ENCODE assay signal across 10 cellular contexts in the genomic region with DNA sequence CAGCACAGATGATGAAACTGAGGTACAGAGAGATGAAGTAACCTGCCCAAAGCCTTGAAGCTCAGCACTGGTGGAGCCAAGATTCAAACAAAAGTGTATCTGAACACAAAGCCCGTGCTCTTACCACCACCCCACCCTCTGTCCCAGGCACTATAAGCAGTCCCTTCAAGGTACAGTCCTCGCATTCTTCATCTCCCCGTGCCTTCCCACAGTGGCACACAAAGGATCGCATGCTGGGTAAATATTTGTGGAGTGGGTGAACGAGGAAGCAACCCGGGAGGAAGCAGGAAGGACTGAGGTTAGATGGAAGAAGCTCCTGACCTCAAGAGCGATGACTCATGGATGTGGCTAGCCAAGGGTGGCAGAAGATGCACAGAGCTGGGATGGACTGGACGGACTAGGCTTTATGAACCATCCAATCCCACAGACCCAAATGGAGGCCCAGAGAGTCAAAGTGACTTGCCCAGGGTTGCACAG. TPM values are rescaled to one million over a fixed set of nuclear protein-coding genes. Genes with fewer than 3 reads are reported as not detected.
DNase-seq lines count a peak whose midpoint lies in the region; ATAC-seq, FAIRE-seq and TF ChIP-seq lines count a peak whose summit lies in the region.
"Had no signal": no experiment of that assay in that cellular context is flagged by ENCODE, and none has a peak within 500 bp of the region (broad histone marks: within the 10 kb centered on the region; RNA-seq: fewer than 3 reads in every experiment).

No MANE protein-coding gene starts in this region.

- H3K4me3 ChIP-seq in adipocyte (ENCODE audit: low read length), result no peak overlapping the region
- H3K4me3 ChIP-seq: cardiac muscle cell, SJCRH30 had no signal

- DNase-seq in EL (peak; percentile 83), MV-4-11 (lab: John Stamatoyannopoulos, UW) (peak; percentile 86), adipocyte (ENCODE audit: low read depth) (peak; percentile 22), myocyte (ENCODE audit: low read depth) (peak; percentile 70), NCI-H345 (lab: John Stamatoyannopoulos, UW) (no peak), D721Med (ENCODE audit: insufficient read length, low spot score) (no peak)
- DNase-seq in stimulated activated naive CD4-positive, alpha-beta T cell treated with Interleukin-2 at 50 U/mL for 16 hours (lab: John Stamatoyannopoulos, UW), result no peak

- no peaks in the 10 kb centered on the region for H3K9me3 ChIP-seq in adipocyte (ENCODE audit: control insufficient read depth, low read length)
- H3K9me3 ChIP-seq: SJCRH30 had no signal

- ATAC-seq in HG02759 (IDR thresholded peaks at IDR 0.05; ENCODE audit: unreplicated experiment), result no peak

- no peak for TF ChIP-seq CTCF in D721Med (IDR thresholded peaks at IDR 0.05; ENCODE audit: insufficient read depth, missing control alignments)

- H3K4me1 ChIP-seq in adipocyte (ENCODE audit: control insufficient read depth, insufficient read depth, low read length), result peaks cover 33% of the 10 kb centered on the region
- H3K4me1 ChIP-seq: SJCRH30 had no signal

- no peaks in the 10 kb centered on the region for H3K36me3 ChIP-seq in adipocyte (ENCODE audit: control insufficient read depth, insufficient read depth, low read length, severe bottlenecking)
- H3K36me3 ChIP-seq: cardiac muscle cell, SJCRH30 had no signal

- H3K27me3 ChIP-seq in adipocyte (replicated peaks; ENCODE audit: control insufficient read depth, insufficient read depth, low read length), result peaks cover 31% of the 10 kb centered on the region
- H3K27me3 ChIP-seq: cardiac muscle cell, SJCRH30 had no signal

- FAIRE-seq in D721Med (lab: Jason Lieb, UNC), result no peak

- H3K9ac ChIP-seq in adipocyte (ENCODE audit: low read length), result no peak overlapping the region

RNA-seq across cellular contexts. Expression of a gene that starts 18.4 kb away (rescaled TPM):
- 9.2 and 12.3 TPM in 2 replicates for total RNA-seq in myocyte
- 40.2 TPM for polyA plus RNA-seq in myocyte (2012)

RNA-seq across cellular contexts. Expression of a gene that starts 37.9 kb away (rescaled TPM):
- total RNA-seq in myocyte, result 71.4 and 88.3 TPM in 2 replicates
- polyA plus RNA-seq in myocyte (2012), result 50.3 TPM

Comparison
In these comparisons a context has a peak if more than half of its experiments do, and no peak if none do; other contexts are left out.
1. DNase-seq: peak in EL (single experiment), MV-4-11 (single experiment), adipocyte (single experiment) and myocyte (single experiment); none in NCI-H345 (single experiment), stimulated activated naive CD4-positive, alpha-beta T cell treated with Interleukin-2 at 50 U/mL for 16 hours (single experiment) and D721Med (single experiment).